ENCODE assay signal across 14 cellular contexts in the genomic region with DNA sequence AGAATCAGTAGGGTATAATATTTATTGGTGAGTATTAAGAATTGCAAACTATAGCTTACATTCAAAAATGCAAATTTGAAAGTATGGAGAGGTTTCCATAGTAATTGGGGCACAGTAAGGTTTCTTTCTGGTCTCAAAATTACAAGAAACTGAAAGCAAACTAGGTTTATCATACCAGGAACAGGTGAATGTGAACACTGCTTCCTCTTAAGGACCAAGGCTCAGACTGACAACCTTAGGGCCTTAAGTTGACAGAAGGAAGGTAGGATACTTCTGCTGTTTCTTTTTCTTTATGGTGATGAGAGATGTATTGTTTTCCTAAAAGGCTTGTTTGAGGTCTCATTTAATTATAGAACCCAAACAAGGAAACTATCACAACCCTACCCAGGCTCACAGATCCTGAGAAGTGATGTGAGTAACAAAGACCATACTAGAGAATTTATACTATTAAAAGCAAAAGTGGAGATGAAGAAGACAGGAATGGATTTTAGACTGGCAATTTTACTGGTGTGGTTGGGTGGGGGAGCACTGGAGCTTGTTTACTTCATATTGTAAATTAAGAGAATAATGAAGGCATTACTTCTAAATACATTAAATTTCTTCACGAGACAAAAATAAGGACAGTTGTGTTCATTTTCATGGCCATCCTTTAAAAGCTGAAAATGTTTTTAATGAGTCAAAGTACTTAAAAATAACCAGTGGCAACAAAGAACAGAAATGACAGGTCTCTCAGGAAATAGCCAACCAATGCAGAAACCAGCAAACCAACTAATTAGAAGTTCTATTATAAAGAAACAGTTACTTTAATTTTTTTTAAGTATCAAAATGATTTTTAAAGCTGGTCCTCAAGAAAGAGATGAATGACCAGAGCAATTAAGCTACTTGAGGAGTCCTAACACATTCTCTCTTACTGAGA. TPM values are rescaled to one million over a fixed set of nuclear protein-coding genes. Genes with fewer than 3 reads are reported as not detected.
DNase-seq lines count a peak whose midpoint lies in the region; ATAC-seq, FAIRE-seq and TF ChIP-seq lines count a peak whose summit lies in the region.
"Had no signal": no experiment of that assay in that cellular context is flagged by ENCODE, and none has a peak within 500 bp of the region (broad histone marks: within the 10 kb centered on the region; RNA-seq: fewer than 3 reads in every experiment).

No MANE protein-coding gene starts in this region.

- peaks cover 15 to 43% of the 10 kb centered on the region in 2 experiments for H3K36me3 ChIP-seq in HepG2 (replicated peaks in 1 of 2; ENCODE audit: control insufficient read depth in 1 of 2, insufficient read depth in 2 of 2, low read length in 2 of 2)
- peaks cover 0 to 15% (median 0%) of the 10 kb centered on the region in 4 donors for H3K36me3 ChIP-seq in right lobe of liver
- H3K36me3 ChIP-seq in colonic mucosa: no peaks in the 10 kb centered on the region
- no peaks in the 10 kb centered on the region for H3K36me3 ChIP-seq in ovary
- H3K36me3 ChIP-seq in prostate gland: no peaks in the 10 kb centered on the region

- intact Hi-C loops in HepG2 (cut with micrococcal nuclease; ENCODE audit: unreplicated experiment): no loop called here
- intact Hi-C loops in right lobe of liver (cut with DNase I): no loop called here
- intact Hi-C loops in colonic mucosa (cut with DNase I): no loop called here
- intact Hi-C loops in ovary (cut with DNase I): no loop called here
- intact Hi-C loops in prostate gland (cut with DNase I): no loop called here

- TF ChIP-seq EP300 in HepG2 (IDR thresholded peaks at IDR 0.05; ENCODE audit: low read depth in 2 of 2, low read length in 2 of 2) (no peak), HepG2 (CRISPR knock-in tag; IDR thresholded peaks at IDR 0.05; ENCODE audit: borderline replicate concordance) (no peak), ovary (IDR thresholded peaks at IDR 0.05) (no peak)

- no peak overlapping the region for H3K4me2 ChIP-seq in HepG2 (ENCODE audit: low read depth, low read length)

- H2AFZ ChIP-seq in HepG2 (ENCODE audit: low read length): no peak overlapping the region

- H3K27ac ChIP-seq in HepG2 (ENCODE audit: extremely low read length, insufficient read depth, low read length): no peak overlapping the region
- H3K27ac ChIP-seq in right lobe of liver: no peak overlapping the region
- peak overlapping the region; percentile 1 for H3K27ac ChIP-seq in colonic mucosa
- H3K27ac ChIP-seq in ovary: no peak overlapping the region
- H3K27ac ChIP-seq in prostate gland: no peak overlapping the region
- H3K27ac ChIP-seq: testis had no signal

- H3K9me3 ChIP-seq in HepG2 (ENCODE audit: low read length): no peaks in the 10 kb centered on the region
- no peaks in the 10 kb centered on the region for H3K9me3 ChIP-seq in right lobe of liver
- H3K9me3 ChIP-seq in colonic mucosa: no peaks in the 10 kb centered on the region
- H3K9me3 ChIP-seq in ovary: no peaks in the 10 kb centered on the region
- H3K9me3 ChIP-seq in prostate gland: no peaks in the 10 kb centered on the region
- H3K9me3 ChIP-seq: HAP-1, testis had no signal

- FAIRE-seq in HepG2 (lab: Jason Lieb, UNC): no peak

- BruUV-seq in HepG2 (replicated peaks; lab: Mats Ljungman, UMichigan): no TSS peak

- no peak for TF ChIP-seq RAD21 in HepG2 (CRISPR knock-in tag; IDR thresholded peaks at IDR 0.05)

- peaks cover 95% of the 10 kb centered on the region for H3K79me2 ChIP-seq in HepG2 (ENCODE audit: insufficient read depth, low read length)

- ATAC-seq in HepG2 (no peak), right lobe of liver (no peak), HG03108 (IDR thresholded peaks at IDR 0.05; ENCODE audit: unreplicated experiment) (peak; percentile 71)
- ATAC-seq: SK-N-SH treated with all-trans-retinoic acid at 6 μM for 48 hours had no signal

- 95% methylated on average over 1 of the region's 1 CpG for WGBS in HepG2 (ENCODE audit: low lambda C conversion rate)
- WGBS in right lobe of liver (ENCODE audit: insufficient coverage, low coverage, low lambda C conversion rate, missing lambda C conversion rate): 80% methylated on average over 1 of the region's 1 CpG
- 57 to 74% (median 73%) methylated on average over 1 of the region's 1 CpG for WGBS in ovary, 3 donors
- 62% methylated on average over 1 of the region's 1 CpG for WGBS in prostate gland

- DNase-seq in HepG2 (ENCODE audit: low spot score): no peak
- no peak for DNase-seq in right lobe of liver
- no peak for DNase-seq in colonic mucosa
- DNase-seq in ovary: no peak
- no peak for DNase-seq in dedifferentiated amniotic fluid mesenchymal stem cell (ENCODE audit: extremely low spot score)
- no peak for DNase-seq in prostate gland (ENCODE audit: low spot score)
- DNase-seq in NCI-H2029 (lab: John Stamatoyannopoulos, UW): no peak
- DNase-seq: anterior cingulate cortex, MV-4-11, posterior cingulate gyrus, testis had no signal

- peaks cover 74% of the 10 kb centered on the region for H4K20me1 ChIP-seq in HepG2 (ENCODE audit: insufficient read depth, low read length)

- H3K9ac ChIP-seq in HepG2 (ENCODE audit: insufficient read depth, low read depth, low read length) (no peak overlapping the region), colonic mucosa (ENCODE audit: low read depth in 2 of 2, low read length in 2 of 2) (no peak overlapping the region)

- TF ChIP-seq CTCF in HepG2 (CRISPR knock-in tag; IDR thresholded peaks at IDR 0.05) (no peak), right lobe of liver (IDR thresholded peaks at IDR 0.05) (no peak), colonic mucosa (IDR thresholded peaks at IDR 0.05) (no peak), ovary (IDR thresholded peaks at IDR 0.05) (no peak), prostate gland (IDR thresholded peaks at IDR 0.05) (no peak)

- TF ChIP-seq POLR2A in HepG2 (IDR thresholded peaks at IDR 0.05; ENCODE audit: insufficient read depth in 1 of 2, low read depth in 2 of 2, low read length in 2 of 2): no peak
- TF ChIP-seq POLR2A in right lobe of liver (IDR thresholded peaks at IDR 0.05): no peak
- TF ChIP-seq POLR2A in ovary (IDR thresholded peaks at IDR 0.05): no peak
- no peak for TF ChIP-seq POLR2A in prostate gland (IDR thresholded peaks at IDR 0.05)

- H3K4me1 ChIP-seq in HepG2 (ENCODE audit: insufficient read depth, low read length) (peaks cover 59% of the 10 kb centered on the region), right lobe of liver (peaks cover 0 to 20% (median 9%) of the 10 kb centered on the region in 4 donors), colonic mucosa (peaks cover 6% of the 10 kb centered on the region), ovary (ENCODE audit: insufficient read depth) (no peaks in the 10 kb centered on the region), prostate gland (replicated peaks) (peaks cover 3% of the 10 kb centered on the region)

- POLR2A ChIA-PET in HepG2 (lab: Yijun Ruan, JAX): interaction anchor here (0.7 to 2.5 kb wide), 5 partner anchors 11 to 21 kb away, joined by 3 to 12 read pairs (median 4); a partner anchor contains a TSS

- H3K27me3 ChIP-seq in HepG2 (ENCODE audit: control insufficient read depth in 1 of 2, insufficient read depth in 2 of 2, low read length in 2 of 2) (no peaks in the 10 kb centered on the region), right lobe of liver (no peaks in the 10 kb centered on the region), colonic mucosa (no peaks in the 10 kb centered on the region), ovary (no peaks in the 10 kb centered on the region), prostate gland (replicated peaks; ENCODE audit: insufficient read depth) (no peaks in the 10 kb centered on the region)
- H3K27me3 ChIP-seq: testis had no signal

- in situ Hi-C loops in HepG2 (cut with HindIII; ENCODE audit: extremely low pct_ligation_motif_present, low pct_unique_long_range_greater_than_20kb): no loop called here

- CTCF ChIA-PET in HepG2 (lab: Yijun Ruan, JAX; ENCODE audit: low intra/inter-chr PET ratio, low total read pairs): no interaction called here

- H3K4me3 ChIP-seq in HepG2 (replicated peaks in 1 of 3; ENCODE audit: insufficient read depth in 1 of 3, low read depth in 2 of 3, low read length in 3 of 3) (no peak overlapping the region), right lobe of liver (no peak overlapping the region), colonic mucosa (no peak overlapping the region), ovary (no peak overlapping the region), prostate gland (no peak overlapping the region)
- H3K4me3 ChIP-seq: HAP-1, testis had no signal

RNA-seq across cellular contexts. Expression of a gene that starts 21.3 kb away (rescaled TPM):
- total RNA-seq in HepG2 (2016; rRNA removed; fragmentation: Illumina TruSeq; extraction: Trizol) (119 and 186 TPM in 2 replicates), right lobe of liver (10 to 100 TPM; 53.7 to 96.6 (median 70.4) TPM), colonic mucosa (100 to 1,000 TPM in 1 of 2 donors, 10 to 100 TPM in 1; 86.6 to 106 TPM), ovary (10 to 100 TPM; 41.5 to 77.2 (median 70.5) TPM), prostate gland (10 to 100 TPM; 73.2 to 94.7 TPM)
- total RNA-seq in HepG2 (2016; cell fraction: cytosol; rRNA removed; fragmentation: Illumina TruSeq; extraction: Trizol; ENCODE audit: low read depth): 84.1 and 98.9 TPM in 2 replicates
- 118 and 170 TPM in 2 replicates for total RNA-seq in HepG2 (2016; cell fraction: insoluble cytoplasmic fraction; rRNA removed; fragmentation: Illumina TruSeq; extraction: Trizol)
- total RNA-seq in HepG2 (2016; cell fraction: membrane; rRNA removed; fragmentation: Illumina TruSeq; extraction: Trizol): 217 and 243 TPM in 2 replicates
- 77.6 and 86.1 TPM in 2 replicates for total RNA-seq in HepG2 (2016; cell fraction: nucleus; rRNA removed; fragmentation: Illumina TruSeq; extraction: Trizol)
- polyA plus RNA-seq in HepG2 (2011; rRNA removed) (121 and 133 TPM in 2 replicates), ovary (100 to 1,000 TPM in 1 of 2 donors, 10 to 100 TPM in 1; 37.2 to 113 TPM)
- polyA plus RNA-seq in HepG2 (2011; cell fraction: cytosol; rRNA removed): 95.5 and 124 TPM in 2 replicates
- polyA plus RNA-seq in HepG2 (2011; cell fraction: nucleus; rRNA removed): 55.6 and 68.1 TPM in 2 replicates
- polyA plus RNA-seq in HepG2 (2012): 196 and 212 TPM in 2 replicates
- polyA plus RNA-seq in HepG2 (2016; cell fraction: cytosol; fragmentation: Illumina TruSeq; extraction: Trizol; ENCODE audit: low read depth): 100 and 110 TPM in 2 replicates
- polyA plus RNA-seq in HepG2 (2016; cell fraction: insoluble cytoplasmic fraction; fragmentation: Illumina TruSeq; extraction: Trizol; ENCODE audit: low read depth): 241 and 269 TPM in 2 replicates
- 212 and 250 TPM in 2 replicates for polyA plus RNA-seq in HepG2 (2016; cell fraction: membrane; fragmentation: Illumina TruSeq; extraction: Trizol; ENCODE audit: low read depth)
- 141 and 152 TPM in 2 replicates for polyA plus RNA-seq in HepG2 (2016; cell fraction: nucleus; fragmentation: Illumina TruSeq; extraction: Trizol; ENCODE audit: insufficient read depth, low read depth)
- polyA minus RNA-seq in HepG2 (2011; rRNA and poly(A)+ RNA removed; ENCODE audit: low replicate concordance): 37.2 and 106 TPM in 2 replicates
- polyA minus RNA-seq in HepG2 (2011; cell fraction: cytosol; rRNA and poly(A)+ RNA removed): 158 and 174 TPM in 2 replicates
- 61.8 and 82.7 TPM in 2 replicates for polyA minus RNA-seq in HepG2 (2011; cell fraction: nucleus; rRNA and poly(A)+ RNA removed)

RNA-seq across cellular contexts. Expression of a gene that starts 52.4 kb away (rescaled TPM):
- 72.8 and 88.3 TPM in 2 replicates for total RNA-seq in HepG2 (2016; rRNA removed; fragmentation: Illumina TruSeq; extraction: Trizol)
- total RNA-seq in HepG2 (2016; cell fraction: cytosol; rRNA removed; fragmentation: Illumina TruSeq; extraction: Trizol; ENCODE audit: low read depth): 8.9 and 9.5 TPM in 2 replicates
- 75.2 and 79.2 TPM in 2 replicates for total RNA-seq in HepG2 (2016; cell fraction: insoluble cytoplasmic fraction; rRNA removed; fragmentation: Illumina TruSeq; extraction: Trizol)
- 14.0 and 18.2 TPM in 2 replicates for total RNA-seq in HepG2 (2016; cell fraction: membrane; rRNA removed; fragmentation: Illumina TruSeq; extraction: Trizol)
- 44.4 and 46.5 TPM in 2 replicates for total RNA-seq in HepG2 (2016; cell fraction: nucleus; rRNA removed; fragmentation: Illumina TruSeq; extraction: Trizol)
- polyA plus RNA-seq in HepG2 (2011; rRNA removed): 42.6 and 48.0 TPM in 2 replicates
- 38.6 and 49.4 TPM in 2 replicates for polyA plus RNA-seq in HepG2 (2011; cell fraction: cytosol; rRNA removed)
- polyA plus RNA-seq in HepG2 (2011; cell fraction: nucleus; rRNA removed): 62.5 and 66.4 TPM in 2 replicates
- 35.3 and 37.4 TPM in 2 replicates for polyA plus RNA-seq in HepG2 (2012)
- 4.7 and 5.9 TPM in 2 replicates for polyA plus RNA-seq in HepG2 (2016; cell fraction: cytosol; fragmentation: Illumina TruSeq; extraction: Trizol; ENCODE audit: low read depth)
- 85.6 and 97.5 TPM in 2 replicates for polyA plus RNA-seq in HepG2 (2016; cell fraction: insoluble cytoplasmic fraction; fragmentation: Illumina TruSeq; extraction: Trizol; ENCODE audit: low read depth)
- polyA plus RNA-seq in HepG2 (2016; cell fraction: membrane; fragmentation: Illumina TruSeq; extraction: Trizol; ENCODE audit: low read depth): 8.4 and 10.7 TPM in 2 replicates
- 80.8 and 84.7 TPM in 2 replicates for polyA plus RNA-seq in HepG2 (2016; cell fraction: nucleus; fragmentation: Illumina TruSeq; extraction: Trizol; ENCODE audit: insufficient read depth, low read depth)
- 76.4 and 94.7 TPM in 2 replicates for polyA minus RNA-seq in HepG2 (2011; rRNA and poly(A)+ RNA removed; ENCODE audit: low replicate concordance)
- polyA minus RNA-seq in HepG2 (2011; cell fraction: cytosol; rRNA and poly(A)+ RNA removed): 26.3 and 26.8 TPM in 2 replicates
- 33.9 and 44.4 TPM in 2 replicates for polyA minus RNA-seq in HepG2 (2011; cell fraction: nucleus; rRNA and poly(A)+ RNA removed)
- 10 to 100 TPM in 5 of 6 experiments, 1 to 10 TPM in 1; 7.6 to 15.7 (median 11.6) TPM for total RNA-seq in right lobe of liver
- total RNA-seq in colonic mucosa: 10 to 100 TPM; 26.3 to 44.5 TPM
- 10 to 100 TPM; 30.4 to 44.9 (median 36.8) TPM for total RNA-seq in ovary
- polyA plus RNA-seq in ovary: 10 to 100 TPM; 33.7 to 39.5 TPM
- 10 to 100 TPM; 32.9 to 35.0 TPM for total RNA-seq in prostate gland
